ENCODE assay signal across 17 cellular contexts in genomic region chr18:354456-354855, GRCh38.
"Had no signal": no experiment of that assay in that cellular context is flagged by ENCODE, and none has a peak within 500 bp of the region (broad histone marks: within the 10 kb centered on the region; RNA-seq: fewer than 3 reads in every experiment).

No MANE protein-coding gene starts in this region.

- H3K9me3 Mint-ChIP-seq: activated CD4-positive, alpha-beta T cell treated with anti-CD3 and anti-CD28 coated beads, Interleukin-2, amount 10 ng/mL, durations not matched to agents 7 days and 5 days; endodermal cell; naive thymus-derived CD4-positive, alpha-beta T cell had no signal

- H3K36me3 ChIP-seq: gastroesophageal sphincter, lower lobe of right lung, neutrophil, right atrium auricular region, spleen had no signal

- H3K27me3 ChIP-seq: gastroesophageal sphincter, right atrium auricular region, spleen had no signal

- H3K36me3 Mint-ChIP-seq: activated naive CD8-positive, alpha-beta T cell; naive thymus-derived CD4-positive, alpha-beta T cell had no signal

- DNase-seq: activated CD4-positive, alpha-beta T cell treated with anti-CD3 and anti-CD28 coated beads, Interleukin-2, amount 10 ng/mL, durations not matched to agents 7 days and 5 days; activated CD4-positive, CD25-positive, alpha-beta regulatory T cell; activated effector memory CD4-positive, alpha-beta T cell treated with Interleukin-2 at 50 U/mL for 16 hours; anterior cingulate cortex; endodermal cell; lower lobe of right lung; naive thymus-derived CD4-positive, alpha-beta T cell; posterior cingulate gyrus; spleen; stimulated activated CD4-positive, alpha-beta T cell treated with anti-CD3 and anti-CD28 coated beads, Interleukin-1b, Interleukin-23, amount 100 ng/mL, for 48 hours; stimulated activated naive CD4-positive, alpha-beta T cell; T-helper 2 cell; trophoblast cell had no signal

- H3K27ac Mint-ChIP-seq: activated CD4-positive, alpha-beta T cell treated with anti-CD3 and anti-CD28 coated beads, Interleukin-2, amount 10 ng/mL, durations not matched to agents 7 days and 5 days; activated naive CD8-positive, alpha-beta T cell; endodermal cell; naive thymus-derived CD4-positive, alpha-beta T cell had no signal

- H3K4me3 ChIP-seq: gastroesophageal sphincter, lower lobe of right lung, right atrium auricular region, spleen had no signal

- H3K4me3 Mint-ChIP-seq: activated CD4-positive, alpha-beta T cell treated with anti-CD3 and anti-CD28 coated beads, Interleukin-2, amount 10 ng/mL, durations not matched to agents 7 days and 5 days; activated naive CD8-positive, alpha-beta T cell; endodermal cell; naive thymus-derived CD4-positive, alpha-beta T cell had no signal

- H3K27ac ChIP-seq: lower lobe of right lung, neutrophil, right atrium auricular region, spleen had no signal

- H3K4me1 ChIP-seq: lower lobe of right lung, right atrium auricular region, spleen had no signal

- H3K4me1 Mint-ChIP-seq: activated CD4-positive, alpha-beta T cell treated with anti-CD3 and anti-CD28 coated beads, Interleukin-2, amount 10 ng/mL, durations not matched to agents 7 days and 5 days; endodermal cell had no signal

- H3K9me3 ChIP-seq: gastroesophageal sphincter, lower lobe of right lung, neutrophil, right atrium auricular region, spleen had no signal
